In genomic region chr6:105076418-105076817, GRCh38 we compare ENCODE assay signal across 6 cellular contexts.
DNase-seq lines count a peak whose midpoint lies in the region; FAIRE-seq and TF ChIP-seq lines count a peak whose summit lies in the region.
"Not testable (repeated sequence)": the region's sequence is repeated elsewhere in the genome, so short reads cannot be mapped to it uniquely, and the experiment has no call there.

No MANE protein-coding gene starts in this region.

- TF ChIP-seq EP300 in Ishikawa (IDR thresholded peaks at IDR 0.05; ENCODE audit: borderline replicate concordance): not testable (repeated sequence)

- not testable (repeated sequence) for H3K4me3 ChIP-seq in choroid plexus epithelial cell (ENCODE audit: low read depth, low read length)

- not testable (repeated sequence) for TF ChIP-seq RAD21 in Ishikawa (IDR thresholded peaks at IDR 0.05; ENCODE audit: low read depth)

- peak; percentile 15 for FAIRE-seq in frontal cortex (lab: Jason Lieb, UNC)

- DNase-seq in NCI-H2171 treated with DMSO at 0.1 percent for 48 hours (lab: John Stamatoyannopoulos, UW) (peak; percentile 5), NCI-H69 (lab: John Stamatoyannopoulos, UW) (peak; percentile 19), OCI-M1 (lab: John Stamatoyannopoulos, UW) (peak; percentile 12), choroid plexus epithelial cell (ENCODE audit: low read depth) (peak; percentile 59)
- DNase-seq in frontal cortex (ENCODE audit: low spot score in 2 of 2): not testable (repeated sequence)

- TF ChIP-seq CTCF in choroid plexus epithelial cell (conservative IDR thresholded peaks at IDR 0.05; ENCODE audit: low read depth, low read length): not testable (repeated sequence)

TF ChIP-seq in Ishikawa, 13 proteins besides CTCF, POLR2A, EP300 and RAD21:
- TF ChIP-seq NFIC (IDR thresholded peaks at IDR 0.05): 0 out of 2 replicates have a peak, but pooled peaks have one; percentile 34
